ENCODE assay signal across 8 cellular contexts in genomic region chr18:22324191-22325131, GRCh38.
DNase-seq lines count a peak whose midpoint lies in the region; ATAC-seq, FAIRE-seq and TF ChIP-seq lines count a peak whose summit lies in the region.

No MANE protein-coding gene starts in this region.

- peaks cover 0 to 4% (median 0%) of the 10 kb centered on the region in 3 donors for H3K36me3 Mint-ChIP-seq in CD8-positive, alpha-beta memory T cell
- no peaks in the 10 kb centered on the region for H3K36me3 Mint-ChIP-seq in activated CD8-positive, alpha-beta T cell treated with anti-CD3 and anti-CD28 coated beads for 36 hours (ENCODE audit: low read depth)
- no peaks in the 10 kb centered on the region for H3K36me3 Mint-ChIP-seq in activated T-helper 17 cell treated with anti-CD3 and anti-CD28 coated beads, Interleukin-2, amount 50 U/mL, for 72 hours (ENCODE audit: low read depth)

- H3K4me1 ChIP-seq in CD8-positive, alpha-beta memory T cell (ENCODE audit: insufficient read depth, low read length): no peaks in the 10 kb centered on the region
- H3K4me1 ChIP-seq in pancreas: peaks cover 0 to 7% (median 0%) of the 10 kb centered on the region in 3 donors

- intact Hi-C loops in activated CD8-positive, alpha-beta T cell treated with anti-CD3 and anti-CD28 coated beads for 36 hours (cut with micrococcal nuclease): no loop called here
- intact Hi-C loops in left cardiac atrium (cut with DNase I): no loop called here
- intact Hi-C loops in pancreas (cut with DNase I): no loop called here

- no peak for TF ChIP-seq CTCF in activated CD8-positive, alpha-beta T cell treated with anti-CD3 and anti-CD28 coated beads for 36 hours (IDR thresholded peaks at IDR 0.05)
- TF ChIP-seq CTCF in pancreas (IDR thresholded peaks at IDR 0.05): no peak

- H3K4me3 ChIP-seq in CD8-positive, alpha-beta memory T cell (ENCODE audit: low read length): peak overlapping the region; percentile 22
- H3K4me3 ChIP-seq in pancreas: peak overlapping the region in 1 of 4 donors; percentile 17

- no peaks in the 10 kb centered on the region for H3K27me3 Mint-ChIP-seq in CD8-positive, alpha-beta memory T cell
- H3K27me3 Mint-ChIP-seq in activated CD8-positive, alpha-beta T cell treated with anti-CD3 and anti-CD28 coated beads for 36 hours: no peaks in the 10 kb centered on the region
- no peaks in the 10 kb centered on the region for H3K27me3 Mint-ChIP-seq in activated T-helper 17 cell treated with anti-CD3 and anti-CD28 coated beads, Interleukin-2, amount 50 U/mL, for 72 hours

- peaks cover 12 to 16% (median 13%) of the 10 kb centered on the region in 3 donors for H3K4me1 Mint-ChIP-seq in CD8-positive, alpha-beta memory T cell
- no peaks in the 10 kb centered on the region for H3K4me1 Mint-ChIP-seq in activated CD8-positive, alpha-beta T cell treated with anti-CD3 and anti-CD28 coated beads for 36 hours (ENCODE audit: low read depth)
- H3K4me1 Mint-ChIP-seq in activated T-helper 17 cell treated with anti-CD3 and anti-CD28 coated beads, Interleukin-2, amount 50 U/mL, for 72 hours: no peaks in the 10 kb centered on the region

- no peak overlapping the region for H3K27ac ChIP-seq in CD8-positive, alpha-beta memory T cell (ENCODE audit: low read depth, low read length)
- peak overlapping the region in 1 of 4 donors; percentile 28 for H3K27ac ChIP-seq in pancreas

- peak overlapping the region in 6 of 8 donors; percentile 25 to 94 (median 66) for H3K27ac Mint-ChIP-seq in CD8-positive, alpha-beta memory T cell
- H3K27ac Mint-ChIP-seq in activated CD8-positive, alpha-beta T cell treated with anti-CD3 and anti-CD28 coated beads for 36 hours: no peak overlapping the region
- no peak overlapping the region for H3K27ac Mint-ChIP-seq in activated T-helper 17 cell treated with anti-CD3 and anti-CD28 coated beads, Interleukin-2, amount 50 U/mL, for 72 hours

- H3K36me3 ChIP-seq in CD8-positive, alpha-beta memory T cell (ENCODE audit: insufficient read depth, low read length): no peaks in the 10 kb centered on the region
- no peaks in the 10 kb centered on the region for H3K36me3 ChIP-seq in pancreas

- peak; percentile 42 for ATAC-seq in activated CD8-positive, alpha-beta T cell treated with anti-CD3 and anti-CD28 coated beads for 36 hours
- ATAC-seq in left cardiac atrium: peak; percentile 88 to 91
- ATAC-seq in pancreas: peak; percentile 82 to 93 (median 84)
- no peak for ATAC-seq in activated T-helper 17 cell treated with anti-CD3 and anti-CD28 coated beads, Interleukin-2, amount 50 U/mL, for 72 hours (replicated peaks)

- FAIRE-seq in pancreas (lab: Jason Lieb, UNC): no peak

- DNase-seq in CD8-positive, alpha-beta memory T cell: peak in 1 of 5 donors; percentile 16
- DNase-seq in activated CD8-positive, alpha-beta T cell treated with anti-CD3 and anti-CD28 coated beads for 36 hours: peak; percentile 17
- peak; percentile 77 for DNase-seq in left cardiac atrium
- DNase-seq in pancreas: peak in 5 of 6 donors; percentile 34 to 74 (median 45)
- no peak for DNase-seq in activated gamma-delta T cell (lab: John Stamatoyannopoulos, UW)
- no peak for DNase-seq in NCI-H82 treated with DMSO at 0.1 percent for 48 hours (lab: John Stamatoyannopoulos, UW; ENCODE audit: unreplicated experiment)
- no peak for DNase-seq in activated naive CD4-positive, alpha-beta T cell treated with anti-CD3 and anti-CD28 coated beads, Interleukin-2, amount 50 U/mL, for 16 hours

- no peaks in the 10 kb centered on the region for H3K27me3 ChIP-seq in CD8-positive, alpha-beta memory T cell (ENCODE audit: insufficient read depth, low read length, poor library complexity, severe bottlenecking)
- H3K27me3 ChIP-seq in pancreas: no peaks in the 10 kb centered on the region

- H3K9me3 ChIP-seq in CD8-positive, alpha-beta memory T cell (ENCODE audit: low read length): no peaks in the 10 kb centered on the region
- no peaks in the 10 kb centered on the region for H3K9me3 ChIP-seq in pancreas

- 37 to 38% methylated on average over 26 to 30 of the region's 30 CpGs for WGBS in pancreas, 2 donors

- POLR2A ChIA-PET in CD8-positive, alpha-beta memory T cell (lab: Charles Lee): no interaction called here
- POLR2A ChIA-PET in activated CD8-positive, alpha-beta T cell treated with anti-CD3 and anti-CD28 coated beads for 36 hours (lab: Charles Lee): interaction anchor here (1.5 to 1.8 kb wide), 2 partner anchors 20 to 26 kb away, joined by 3 to 5 read pairs; no protein-coding TSS in a partner anchor

- CTCF ChIA-PET in CD8-positive, alpha-beta memory T cell (lab: Charles Lee): interaction anchor here (1.1 kb wide), 1 partner anchor 23 kb away, joined by 3 read pairs; no protein-coding TSS in a partner anchor
- CTCF ChIA-PET in activated CD8-positive, alpha-beta T cell treated with anti-CD3 and anti-CD28 coated beads for 36 hours (lab: Charles Lee): no interaction called here

- H3K4me3 Mint-ChIP-seq in CD8-positive, alpha-beta memory T cell: peak overlapping the region; percentile 67 to 89 (median 78)
- peak overlapping the region; percentile 24 for H3K4me3 Mint-ChIP-seq in activated CD8-positive, alpha-beta T cell treated with anti-CD3 and anti-CD28 coated beads for 36 hours
- no peak overlapping the region for H3K4me3 Mint-ChIP-seq in activated T-helper 17 cell treated with anti-CD3 and anti-CD28 coated beads, Interleukin-2, amount 50 U/mL, for 72 hours

- no peaks in the 10 kb centered on the region for H3K9me3 Mint-ChIP-seq in CD8-positive, alpha-beta memory T cell
- no peaks in the 10 kb centered on the region for H3K9me3 Mint-ChIP-seq in activated CD8-positive, alpha-beta T cell treated with anti-CD3 and anti-CD28 coated beads for 36 hours
- peaks cover 4% of the 10 kb centered on the region for H3K9me3 Mint-ChIP-seq in activated T-helper 17 cell treated with anti-CD3 and anti-CD28 coated beads, Interleukin-2, amount 50 U/mL, for 72 hours

Comparison
In these comparisons a context has a peak if more than half of its experiments do, and no peak if none do; other contexts are left out.
1. DNase-seq: peak in activated CD8-positive, alpha-beta T cell treated with anti-CD3 and anti-CD28 coated beads for 36 hours (single experiment), left cardiac atrium (single experiment) and pancreas (5 of 6); none in activated gamma-delta T cell (single experiment), NCI-H82 treated with DMSO at 0.1 percent for 48 hours (single experiment) and activated naive CD4-positive, alpha-beta T cell treated with anti-CD3 and anti-CD28 coated beads, Interleukin-2, amount 50 U/mL, for 16 hours (single experiment).
2. H3K27ac Mint-ChIP-seq: peak in CD8-positive, alpha-beta memory T cell (6 of 8); none in activated CD8-positive, alpha-beta T cell treated with anti-CD3 and anti-CD28 coated beads for 36 hours (single experiment) and activated T-helper 17 cell treated with anti-CD3 and anti-CD28 coated beads, Interleukin-2, amount 50 U/mL, for 72 hours (single experiment).